ENCODE assay signal across 8 cellular contexts in the genomic region with DNA sequence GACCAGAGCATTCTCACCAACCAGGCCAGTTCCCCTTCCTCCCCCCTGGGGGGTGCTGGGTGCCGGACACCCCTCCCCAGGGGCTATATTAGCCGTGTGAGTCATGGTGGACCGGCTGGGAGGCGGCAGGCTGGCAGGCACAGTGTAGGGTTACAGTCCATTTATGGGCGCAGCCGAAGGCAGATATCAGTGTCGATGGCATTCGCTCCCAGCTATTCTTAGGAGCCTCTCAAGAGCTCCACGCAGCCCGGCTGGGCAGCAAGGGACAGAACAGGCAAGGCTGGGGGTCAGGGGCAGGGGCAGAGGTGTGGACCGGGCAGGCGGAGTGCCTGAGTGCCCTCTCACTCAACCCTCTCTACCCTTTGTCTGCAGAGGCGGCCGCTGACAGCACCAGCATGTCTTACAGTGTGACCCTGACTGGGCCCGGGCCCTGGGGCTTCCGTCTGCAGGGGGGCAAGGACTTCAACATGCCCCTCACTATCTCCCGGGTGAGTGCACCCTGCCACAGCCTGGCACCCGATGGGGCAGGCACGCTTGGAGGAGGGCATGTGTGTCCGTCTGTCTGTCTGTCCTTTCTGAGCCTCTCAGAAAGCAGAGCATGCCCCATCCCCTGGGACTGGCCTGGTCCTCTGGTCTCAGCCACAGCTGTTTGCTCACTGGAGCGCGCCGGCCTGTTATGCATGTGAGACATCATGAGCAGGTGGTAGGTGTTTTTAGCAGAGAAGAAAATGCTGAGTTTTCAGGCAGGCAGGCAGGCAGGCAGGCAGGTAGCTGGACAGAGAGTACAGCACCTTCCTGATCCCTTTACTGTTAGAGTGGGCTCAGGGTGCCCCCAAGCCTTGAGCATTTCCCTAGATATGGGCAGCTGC. TPM values are rescaled to one million over a fixed set of nuclear protein-coding genes. Genes with fewer than 3 reads are reported as not detected.
DNase-seq lines count a peak whose midpoint lies in the region; ATAC-seq, FAIRE-seq and TF ChIP-seq lines count a peak whose summit lies in the region.

A gene with protein sequence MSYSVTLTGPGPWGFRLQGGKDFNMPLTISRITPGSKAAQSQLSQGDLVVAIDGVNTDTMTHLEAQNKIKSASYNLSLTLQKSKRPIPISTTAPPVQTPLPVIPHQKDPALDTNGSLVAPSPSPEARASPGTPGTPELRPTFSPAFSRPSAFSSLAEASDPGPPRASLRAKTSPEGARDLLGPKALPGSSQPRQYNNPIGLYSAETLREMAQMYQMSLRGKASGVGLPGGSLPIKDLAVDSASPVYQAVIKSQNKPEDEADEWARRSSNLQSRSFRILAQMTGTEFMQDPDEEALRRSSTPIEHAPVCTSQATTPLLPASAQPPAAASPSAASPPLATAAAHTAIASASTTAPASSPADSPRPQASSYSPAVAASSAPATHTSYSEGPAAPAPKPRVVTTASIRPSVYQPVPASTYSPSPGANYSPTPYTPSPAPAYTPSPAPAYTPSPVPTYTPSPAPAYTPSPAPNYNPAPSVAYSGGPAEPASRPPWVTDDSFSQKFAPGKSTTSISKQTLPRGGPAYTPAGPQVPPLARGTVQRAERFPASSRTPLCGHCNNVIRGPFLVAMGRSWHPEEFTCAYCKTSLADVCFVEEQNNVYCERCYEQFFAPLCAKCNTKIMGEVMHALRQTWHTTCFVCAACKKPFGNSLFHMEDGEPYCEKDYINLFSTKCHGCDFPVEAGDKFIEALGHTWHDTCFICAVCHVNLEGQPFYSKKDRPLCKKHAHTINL (plus strand): TSS at position 215 of the 869 bp plus-strand sequence. CDS start 181 bp downstream, at position 396.

- FAIRE-seq in astrocyte (lab: Jason Lieb, UNC) = no peak

- peak within 1 kb of the TSS; percentile 18 for H3K9ac ChIP-seq in astrocyte (ENCODE audit: low read length)

- H3K36me3 Mint-ChIP-seq in astrocyte (ENCODE audit: low read depth, unreplicated experiment) (no peaks in the 10 kb centered on the region), nephron (ENCODE audit: low read depth) (no peaks in the 10 kb centered on the region), immature natural killer cell (no peaks in the 10 kb centered on the region)
- no peaks in the 10 kb centered on the region for H3K36me3 Mint-ChIP-seq in activated CD4-positive, alpha-beta memory T cell treated with anti-CD3 and anti-CD28 coated beads, Interleukin-2, amount 10 ng/mL, durations not matched to agents 7 days and 5 days (ENCODE audit: low read depth)
- no peaks in the 10 kb centered on the region for H3K36me3 Mint-ChIP-seq in activated naive CD4-positive, alpha-beta T cell treated with anti-CD3 and anti-CD28 coated beads for 36 hours (ENCODE audit: low read depth)

- peaks cover 36% of the 10 kb centered on the region for H3K4me1 Mint-ChIP-seq in astrocyte (ENCODE audit: low read depth, unreplicated experiment)
- H3K4me1 Mint-ChIP-seq in nephron = peaks cover 69% of the 10 kb centered on the region
- no peaks in the 10 kb centered on the region for H3K4me1 Mint-ChIP-seq in activated CD4-positive, alpha-beta memory T cell treated with anti-CD3 and anti-CD28 coated beads, Interleukin-2, amount 10 ng/mL, durations not matched to agents 7 days and 5 days
- no peaks in the 10 kb centered on the region for H3K4me1 Mint-ChIP-seq in immature natural killer cell
- H3K4me1 Mint-ChIP-seq in activated naive CD4-positive, alpha-beta T cell treated with anti-CD3 and anti-CD28 coated beads for 36 hours (ENCODE audit: low read depth) = no peaks in the 10 kb centered on the region

- H3K27me3 ChIP-seq in astrocyte (ENCODE audit: insufficient read depth, low read length) = no peaks in the 10 kb centered on the region

- peak; percentile 67 for ATAC-seq in GM19043 (IDR thresholded peaks at IDR 0.05; ENCODE audit: low read depth, unreplicated experiment)
- no peak for ATAC-seq in HG02870 (IDR thresholded peaks at IDR 0.05; ENCODE audit: unreplicated experiment)

- H3K27me3 Mint-ChIP-seq in astrocyte (ENCODE audit: low read depth, unreplicated experiment) = peaks cover 6% of the 10 kb centered on the region
- peaks cover 26% of the 10 kb centered on the region for H3K27me3 Mint-ChIP-seq in nephron (ENCODE audit: low read depth)
- peaks cover 2% of the 10 kb centered on the region for H3K27me3 Mint-ChIP-seq in activated CD4-positive, alpha-beta memory T cell treated with anti-CD3 and anti-CD28 coated beads, Interleukin-2, amount 10 ng/mL, durations not matched to agents 7 days and 5 days
- H3K27me3 Mint-ChIP-seq in immature natural killer cell (ENCODE audit: low read depth in 3 of 3) = peaks cover 0 to 3% (median 1%) of the 10 kb centered on the region in 3 donors
- H3K27me3 Mint-ChIP-seq in activated naive CD4-positive, alpha-beta T cell treated with anti-CD3 and anti-CD28 coated beads for 36 hours (ENCODE audit: low read depth) = no peaks in the 10 kb centered on the region

- TF ChIP-seq CTCF in astrocyte (IDR thresholded peaks at IDR 0.05; ENCODE audit: insufficient read depth, low read depth, low read length) = no peak
- no peak for TF ChIP-seq CTCF in nephron (IDR thresholded peaks at IDR 0.05; ENCODE audit: unreplicated experiment in 3 of 3)

- H3K27ac Mint-ChIP-seq in astrocyte (ENCODE audit: unreplicated experiment) = peak within 1 kb of the TSS; percentile 34
- peak within 1 kb of the TSS in 2 of 3 experiments; percentile 53 to 67 for H3K27ac Mint-ChIP-seq in nephron
- H3K27ac Mint-ChIP-seq in activated CD4-positive, alpha-beta memory T cell treated with anti-CD3 and anti-CD28 coated beads, Interleukin-2, amount 10 ng/mL, durations not matched to agents 7 days and 5 days = no peak within 1 kb of the TSS
- no peak within 1 kb of the TSS for H3K27ac Mint-ChIP-seq in immature natural killer cell
- H3K27ac Mint-ChIP-seq in activated naive CD4-positive, alpha-beta T cell treated with anti-CD3 and anti-CD28 coated beads for 36 hours = no peak within 1 kb of the TSS

- H3K36me3 ChIP-seq in astrocyte (ENCODE audit: insufficient read depth, low read length) = no peaks in the 10 kb centered on the region

- peak within 1 kb of the TSS; percentile 75 for H3K4me2 ChIP-seq in astrocyte (ENCODE audit: low read length)

- no peak within 1 kb of the TSS for H3K27ac ChIP-seq in astrocyte (ENCODE audit: low read depth, low read length)

- POLR2A ChIA-PET in activated CD4-positive, alpha-beta memory T cell treated with anti-CD3 and anti-CD28 coated beads, Interleukin-2, amount 10 ng/mL, durations not matched to agents 7 days and 5 days (lab: Charles Lee) = no interaction called here

- DNase-seq in HT1080 (ENCODE audit: low read depth) (peak; percentile 59), astrocyte (ENCODE audit: low read depth) (peak; percentile 65), immature natural killer cell (no peak)
- no peak for DNase-seq in activated CD4-positive, alpha-beta memory T cell treated with anti-CD3 and anti-CD28 coated beads, Interleukin-2, amount 10 ng/mL, durations not matched to agents 7 days and 5 days
- DNase-seq in activated naive CD4-positive, alpha-beta T cell treated with anti-CD3 and anti-CD28 coated beads for 36 hours = no peak

- H3K4me3 ChIP-seq in astrocyte (ENCODE audit: insufficient read depth, low read depth, low read length) = peak within 1 kb of the TSS; percentile 3

- intact Hi-C loops in activated naive CD4-positive, alpha-beta T cell treated with anti-CD3 and anti-CD28 coated beads for 36 hours (cut with micrococcal nuclease) = no loop called here

- no peaks in the 10 kb centered on the region for H3K79me2 ChIP-seq in astrocyte (ENCODE audit: insufficient read depth, low read length)

- peak within 1 kb of the TSS; percentile 52 for H2AFZ ChIP-seq in astrocyte (ENCODE audit: low read depth, low read length)

- no peaks in the 10 kb centered on the region for H4K20me1 ChIP-seq in astrocyte (ENCODE audit: insufficient read depth, low read length)

- H3K9me3 Mint-ChIP-seq in astrocyte (ENCODE audit: unreplicated experiment) (no peaks in the 10 kb centered on the region), nephron (no peaks in the 10 kb centered on the region), immature natural killer cell (no peaks in the 10 kb centered on the region)
- H3K9me3 Mint-ChIP-seq in activated CD4-positive, alpha-beta memory T cell treated with anti-CD3 and anti-CD28 coated beads, Interleukin-2, amount 10 ng/mL, durations not matched to agents 7 days and 5 days = no peaks in the 10 kb centered on the region
- no peaks in the 10 kb centered on the region for H3K9me3 Mint-ChIP-seq in activated naive CD4-positive, alpha-beta T cell treated with anti-CD3 and anti-CD28 coated beads for 36 hours

- peaks cover 17% of the 10 kb centered on the region for H3K4me1 ChIP-seq in astrocyte (ENCODE audit: insufficient read depth, low read length)

- CTCF ChIA-PET in activated CD4-positive, alpha-beta memory T cell treated with anti-CD3 and anti-CD28 coated beads, Interleukin-2, amount 10 ng/mL, durations not matched to agents 7 days and 5 days (lab: Charles Lee) = no interaction called here
- CTCF ChIA-PET in activated naive CD4-positive, alpha-beta T cell treated with anti-CD3 and anti-CD28 coated beads for 36 hours (lab: Charles Lee) = interaction anchor here (0.6 kb wide), 1 partner anchor 271 kb away, joined by 3 read pairs; no protein-coding TSS in a partner anchor

- no peaks in the 10 kb centered on the region for H3K9me3 ChIP-seq in astrocyte (ENCODE audit: insufficient read depth, low read depth, low read length)

- peak within 1 kb of the TSS; percentile 57 for H3K4me3 Mint-ChIP-seq in astrocyte (ENCODE audit: unreplicated experiment)
- peak within 1 kb of the TSS; percentile 23 to 92 (median 83) for H3K4me3 Mint-ChIP-seq in nephron
- H3K4me3 Mint-ChIP-seq in activated CD4-positive, alpha-beta memory T cell treated with anti-CD3 and anti-CD28 coated beads, Interleukin-2, amount 10 ng/mL, durations not matched to agents 7 days and 5 days = no peak within 1 kb of the TSS
- no peak within 1 kb of the TSS for H3K4me3 Mint-ChIP-seq in immature natural killer cell
- H3K4me3 Mint-ChIP-seq in activated naive CD4-positive, alpha-beta T cell treated with anti-CD3 and anti-CD28 coated beads for 36 hours = no peak within 1 kb of the TSS

RNA-seq across cellular contexts. Expression of the gene that starts here (rescaled TPM):
- not detected in 2 replicates for total RNA-seq in HT1080 (2014; rRNA removed; shearing (Covaris generic))
- polyA plus RNA-seq in HT1080 (2015; cell fraction: cytosol; rRNA removed) = 0.08 and 0.09 TPM in 2 replicates
- polyA plus RNA-seq in HT1080 (2015; cell fraction: nucleus; rRNA removed) = 0.08 and 0.25 TPM in 2 replicates
- total RNA-seq in astrocyte = 3.5 and 3.9 TPM in 2 replicates
- total RNA-seq in activated CD4-positive, alpha-beta memory T cell treated with anti-CD3 and anti-CD28 coated beads, Interleukin-2, amount 10 ng/mL, durations not matched to agents 7 days and 5 days = under 1 TPM; 0.05 to 0.10 TPM
- polyA plus RNA-seq in immature natural killer cell = under 1 TPM in 1 of 3 donors, not detected in 2; 0.09 TPM
- under 1 TPM; 0.10 to 0.38 TPM for total RNA-seq in activated naive CD4-positive, alpha-beta T cell treated with anti-CD3 and anti-CD28 coated beads for 36 hours

Comparison
In these comparisons a context has a peak if more than half of its experiments do, and no peak if none do; other contexts are left out.
1. Peak in DNase-seq in HT1080; RNA of the gene not detected or under 1 TPM.
2. H3K27ac Mint-ChIP-seq: peak in astrocyte (single experiment) and nephron (2 of 3); none in activated CD4-positive, alpha-beta memory T cell treated with anti-CD3 and anti-CD28 coated beads, Interleukin-2, amount 10 ng/mL, durations not matched to agents 7 days and 5 days (single experiment), immature natural killer cell (0 of 6) and activated naive CD4-positive, alpha-beta T cell treated with anti-CD3 and anti-CD28 coated beads for 36 hours (single experiment).
3. H3K4me3 Mint-ChIP-seq: peak in astrocyte (single experiment) and nephron (3 of 3); none in activated CD4-positive, alpha-beta memory T cell treated with anti-CD3 and anti-CD28 coated beads, Interleukin-2, amount 10 ng/mL, durations not matched to agents 7 days and 5 days (single experiment), immature natural killer cell (0 of 5) and activated naive CD4-positive, alpha-beta T cell treated with anti-CD3 and anti-CD28 coated beads for 36 hours (single experiment).